8 cellular contexts compared by ENCODE assay signal in genomic region chr10:78255796-78256638, GRCh38.
DNase-seq lines count a peak whose midpoint lies in the region; FAIRE-seq and TF ChIP-seq lines count a peak whose summit lies in the region.

No MANE protein-coding gene starts in this region.

- no peak for FAIRE-seq in small intestine (lab: Jason Lieb, UNC)

- WGBS in hepatocyte (ENCODE audit: low lambda C conversion rate, missing lambda C conversion rate) = 56% methylated on average over 9 of the region's 9 CpGs
- WGBS in small intestine, 3 donors = 68 to 71% (median 69%) methylated on average over 9 of the region's 9 CpGs

- H3K27me3 ChIP-seq in HL-60 (ENCODE audit: insufficient read depth, poor library complexity, severe bottlenecking) (no peaks in the 10 kb centered on the region), adipocyte (replicated peaks; ENCODE audit: control insufficient read depth, insufficient read depth, low read length) (no peaks in the 10 kb centered on the region), hepatocyte (no peaks in the 10 kb centered on the region), stomach smooth muscle (ENCODE audit: control insufficient read depth in 1 of 2, insufficient read depth in 2 of 2, low read length in 2 of 2) (no peaks in the 10 kb centered on the region), small intestine (ENCODE audit: control insufficient read depth in 2 of 2, insufficient read depth in 2 of 2, low read length in 2 of 2) (no peaks in the 10 kb centered on the region)

- peak; percentile 70 to 82 for DNase-seq in HL-60 (ENCODE audit: low read depth in 1 of 2, low spot score in 1 of 2)
- DNase-seq in adipocyte (ENCODE audit: low read depth) = peak; percentile 96
- DNase-seq in hepatocyte (ENCODE audit: low spot score) = peak; percentile 78
- no peak for DNase-seq in inferior parietal cortex (ENCODE audit: extremely low spot score)
- no peak for DNase-seq in small intestine
- no peak for DNase-seq in activated CD4-positive, alpha-beta T cell treated with anti-CD3 and anti-CD28 coated beads for 48 hours
- DNase-seq in NCI-H510A treated with DMSO at 0.1 percent for 48 hours (lab: John Stamatoyannopoulos, UW) = no peak

- no peak overlapping the region for H3K4me2 ChIP-seq in hepatocyte

- H3K4me3 ChIP-seq in HL-60 (replicated peaks; ENCODE audit: insufficient read depth, low read length) (no peak overlapping the region), adipocyte (ENCODE audit: low read length) (no peak overlapping the region), hepatocyte (no peak overlapping the region), stomach smooth muscle (ENCODE audit: low read length in 2 of 2) (no peak overlapping the region), small intestine (ENCODE audit: low read depth in 1 of 2, low read length in 2 of 2) (no peak overlapping the region)

- no peak overlapping the region for H2AFZ ChIP-seq in hepatocyte

- H3K9ac ChIP-seq in adipocyte (ENCODE audit: low read length) = peak overlapping the region; percentile 72
- no peak overlapping the region for H3K9ac ChIP-seq in stomach smooth muscle (ENCODE audit: low read length in 2 of 2)

- no peaks in the 10 kb centered on the region for H3K79me2 ChIP-seq in hepatocyte

- H3K4me1 ChIP-seq in adipocyte (ENCODE audit: control insufficient read depth, insufficient read depth, low read length) = peaks cover 37% of the 10 kb centered on the region
- peaks cover 17% of the 10 kb centered on the region for H3K4me1 ChIP-seq in hepatocyte (ENCODE audit: insufficient read depth)
- peaks cover 15% of the 10 kb centered on the region for H3K4me1 ChIP-seq in stomach smooth muscle (ENCODE audit: control insufficient read depth, insufficient read depth, low read length)
- no peaks in the 10 kb centered on the region for H3K4me1 ChIP-seq in small intestine (ENCODE audit: control insufficient read depth in 2 of 2, insufficient read depth in 1 of 2, low read depth in 1 of 2, low read length in 1 of 2)

- no peaks in the 10 kb centered on the region for H3K9me2 ChIP-seq in hepatocyte (replicated peaks; ENCODE audit: insufficient read depth)

- TF ChIP-seq CTCF in HL-60 (IDR thresholded peaks at IDR 0.05; ENCODE audit: insufficient read depth, low read length) (no peak), hepatocyte (IDR thresholded peaks at IDR 0.05; ENCODE audit: poor library complexity) (no peak)

- H3K36me3 ChIP-seq in adipocyte (ENCODE audit: control insufficient read depth, insufficient read depth, low read length, severe bottlenecking) (no peaks in the 10 kb centered on the region), hepatocyte (replicated peaks; ENCODE audit: insufficient read depth, low read depth) (no peaks in the 10 kb centered on the region), stomach smooth muscle (ENCODE audit: control insufficient read depth in 2 of 2, insufficient read depth in 2 of 2, low read length in 2 of 2) (no peaks in the 10 kb centered on the region), small intestine (ENCODE audit: control insufficient read depth in 2 of 2, insufficient read depth in 2 of 2, low read length in 2 of 2) (no peaks in the 10 kb centered on the region)

- peak overlapping the region; percentile 67 for H3K27ac ChIP-seq in HL-60 (replicated peaks)
- H3K27ac ChIP-seq in hepatocyte = peak overlapping the region; percentile 63
- H3K27ac ChIP-seq in stomach smooth muscle (ENCODE audit: low read length) = peak overlapping the region; percentile 71
- peak overlapping the region in 1 of 2 donors; percentile 9 for H3K27ac ChIP-seq in small intestine (ENCODE audit: low read depth in 1 of 2, low read length in 1 of 2)

- H3K9me3 ChIP-seq in adipocyte (ENCODE audit: control insufficient read depth, low read length) (no peaks in the 10 kb centered on the region), hepatocyte (ENCODE audit: low read depth) (no peaks in the 10 kb centered on the region), stomach smooth muscle (ENCODE audit: control insufficient read depth in 2 of 2, low read length in 2 of 2) (no peaks in the 10 kb centered on the region), small intestine (ENCODE audit: control insufficient read depth, low read depth) (no peaks in the 10 kb centered on the region)

- no peaks in the 10 kb centered on the region for H4K20me1 ChIP-seq in hepatocyte (ENCODE audit: insufficient read depth, poor library complexity, severe bottlenecking)

Comparison
In these comparisons a context has a peak if more than half of its experiments do, and no peak if none do; other contexts are left out.
1. DNase-seq: peak in HL-60 (2 of 2), adipocyte (single experiment) and hepatocyte (single experiment); none in inferior parietal cortex (single experiment), small intestine (single experiment), activated CD4-positive, alpha-beta T cell treated with anti-CD3 and anti-CD28 coated beads for 48 hours (single experiment) and NCI-H510A treated with DMSO at 0.1 percent for 48 hours (single experiment).